In the genomic region with DNA sequence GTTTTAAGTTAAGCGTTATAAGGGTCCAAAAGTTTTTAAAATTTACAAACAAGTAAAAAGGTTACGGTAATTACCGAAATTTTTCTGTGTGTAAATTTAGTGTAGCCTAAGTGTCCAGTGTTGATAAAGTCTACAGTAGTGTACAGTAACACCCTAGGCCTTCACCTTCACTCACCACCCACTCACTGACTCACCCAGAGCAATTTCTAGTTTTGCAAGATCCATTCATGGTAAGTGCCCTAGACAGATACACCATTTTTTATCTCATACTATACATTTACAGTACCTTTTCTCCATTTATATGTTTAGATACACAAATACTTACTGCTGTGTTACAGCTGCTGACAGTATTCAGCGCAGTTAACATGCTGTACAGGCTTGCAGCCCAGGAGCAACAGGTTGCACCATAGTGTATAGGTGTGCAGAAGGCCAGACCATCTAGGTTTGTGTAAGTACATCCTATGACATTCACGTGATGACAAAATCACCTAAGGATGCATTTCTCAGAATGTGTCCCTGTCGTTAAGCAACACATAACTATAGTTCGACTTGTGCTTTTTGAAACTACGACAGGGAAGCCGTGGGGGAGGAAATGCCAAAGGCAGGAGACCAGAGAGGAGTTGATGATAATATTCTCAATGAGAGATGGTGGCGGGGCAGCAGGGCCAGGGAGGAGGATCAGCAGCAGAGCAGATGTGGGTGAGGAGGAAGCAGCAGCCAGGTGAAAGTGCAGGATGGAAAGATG, we compare ENCODE assay signal across 17 cellular contexts. TPM values are rescaled to one million over a fixed set of nuclear protein-coding genes. Genes with fewer than 3 reads are reported as not detected.
DNase-seq lines count a peak whose midpoint lies in the region; ATAC-seq and TF ChIP-seq lines count a peak whose summit lies in the region.
"Had no signal": no experiment of that assay in that cellular context is flagged by ENCODE, and none has a peak within 500 bp of the region (broad histone marks: within the 10 kb centered on the region; RNA-seq: fewer than 3 reads in every experiment).

No MANE protein-coding gene starts in this region.

- POLR2A ChIA-PET in AG04450 (lab: Yijun Ruan, JAX), result no interaction called here

- no peak overlapping the region for H3K27ac Mint-ChIP-seq in activated T-helper 17 cell treated with anti-CD3 and anti-CD28 coated beads, Interleukin-2, amount 50 U/mL, for 72 hours
- H3K27ac Mint-ChIP-seq: activated B cell treated with CpG ODN at 0.5 μM for 24 hours; dendritic cell treated with granulocyte-macrophage colony-stimulating factor and Interleukin-4, amounts not matched to agents 40 ng/mL and 50 ng/mL, for 4 days; nephron; stimulated activated naive CD8-positive, alpha-beta T cell treated with anti-CD3 and anti-CD28 coated beads, Interleukin-15, Interleukin-2, amounts not matched to agents 100 ng/mL and 50 ng/mL, for 24 hours had no signal

- H3K4me3 Mint-ChIP-seq in activated T-helper 17 cell treated with anti-CD3 and anti-CD28 coated beads, Interleukin-2, amount 50 U/mL, for 72 hours, result no peak overlapping the region
- H3K4me3 Mint-ChIP-seq: activated B cell treated with CpG ODN at 0.5 μM for 24 hours; dendritic cell treated with granulocyte-macrophage colony-stimulating factor and Interleukin-4, amounts not matched to agents 40 ng/mL and 50 ng/mL, for 4 days; nephron; stimulated activated naive CD8-positive, alpha-beta T cell treated with anti-CD3 and anti-CD28 coated beads, Interleukin-15, Interleukin-2, amounts not matched to agents 100 ng/mL and 50 ng/mL, for 24 hours had no signal

- H3K27me3 Mint-ChIP-seq in activated T-helper 17 cell treated with anti-CD3 and anti-CD28 coated beads, Interleukin-2, amount 50 U/mL, for 72 hours, result no peaks in the 10 kb centered on the region
- H3K27me3 Mint-ChIP-seq: activated B cell treated with CpG ODN at 0.5 μM for 24 hours; dendritic cell treated with granulocyte-macrophage colony-stimulating factor and Interleukin-4, amounts not matched to agents 40 ng/mL and 50 ng/mL, for 4 days; stimulated activated naive CD8-positive, alpha-beta T cell treated with anti-CD3 and anti-CD28 coated beads, Interleukin-15, Interleukin-2, amounts not matched to agents 100 ng/mL and 50 ng/mL, for 24 hours had no signal

- H3K27ac ChIP-seq in AG04450 (ENCODE audit: low read depth, low read length), result peak overlapping the region; percentile 34
- H3K27ac ChIP-seq: KMS-11 had no signal

- peaks cover 40% of the 10 kb centered on the region for H3K36me3 Mint-ChIP-seq in activated T-helper 17 cell treated with anti-CD3 and anti-CD28 coated beads, Interleukin-2, amount 50 U/mL, for 72 hours (ENCODE audit: low read depth)

- peak; percentile 45 for ATAC-seq in activated T-helper 17 cell treated with anti-CD3 and anti-CD28 coated beads, Interleukin-2, amount 50 U/mL, for 72 hours (replicated peaks)
- no peak for ATAC-seq in HG03571 (IDR thresholded peaks at IDR 0.05; ENCODE audit: unreplicated experiment)

- CTCF ChIA-PET in AG04450 (lab: Charles Lee), result no interaction called here

- no peak for TF ChIP-seq CTCF in AG04450 (IDR thresholded peaks at IDR 0.05; ENCODE audit: low read depth, low read length)

- no peaks in the 10 kb centered on the region for H3K27me3 ChIP-seq in AG04450 (ENCODE audit: control insufficient read depth, insufficient read depth, low read length)

- no peaks in the 10 kb centered on the region for H3K9me3 ChIP-seq in AG04450 (ENCODE audit: control insufficient read depth, insufficient read depth, low read length)

- peaks cover 30% of the 10 kb centered on the region for H3K4me1 Mint-ChIP-seq in activated T-helper 17 cell treated with anti-CD3 and anti-CD28 coated beads, Interleukin-2, amount 50 U/mL, for 72 hours

- no peaks in the 10 kb centered on the region for H3K9me3 Mint-ChIP-seq in activated T-helper 17 cell treated with anti-CD3 and anti-CD28 coated beads, Interleukin-2, amount 50 U/mL, for 72 hours
- H3K9me3 Mint-ChIP-seq: activated B cell treated with CpG ODN at 0.5 μM for 24 hours; dendritic cell treated with granulocyte-macrophage colony-stimulating factor and Interleukin-4, amounts not matched to agents 40 ng/mL and 50 ng/mL, for 4 days; nephron; stimulated activated naive CD8-positive, alpha-beta T cell treated with anti-CD3 and anti-CD28 coated beads, Interleukin-15, Interleukin-2, amounts not matched to agents 100 ng/mL and 50 ng/mL, for 24 hours had no signal

- no peak overlapping the region for H3K4me3 ChIP-seq in AG04450 (ENCODE audit: low read depth, low read length)

- DNase-seq in AG04450 (ENCODE audit: low read depth, low spot score) (no peak), GM03348 (ENCODE audit: low spot score) (peak; percentile 9), iris pigment epithelial cell (ENCODE audit: low read depth) (peak; percentile 85), DMS53 (lab: John Stamatoyannopoulos, UW) (no peak), SK-N-DZ (ENCODE audit: low spot score) (no peak), NAMALWA (ENCODE audit: low spot score) (no peak)
- DNase-seq: activated B cell treated with CpG ODN at 0.5 μM for 24 hours, amygdala, NCI-H146, OCI-M1, right cardiac atrium had no signal

RNA-seq across cellular contexts. Expression of gene PSMB7, which starts 48.6 kb away (rescaled TPM):
- 382 and 396 TPM in 2 replicates for polyA plus RNA-seq in AG04450 (2011; rRNA removed)
- 181 and 188 TPM in 2 replicates for polyA minus RNA-seq in AG04450 (2011; rRNA and poly(A)+ RNA removed)
- 100 to 1,000 TPM; 105 to 175 TPM for total RNA-seq in activated T-helper 17 cell treated with anti-CD3 and anti-CD28 coated beads, Interleukin-2, amount 50 U/mL, for 72 hours
- polyA plus RNA-seq in SK-N-DZ (2014; cell fraction: cytosol; rRNA removed), result 388 and 390 TPM in 2 replicates
- 169 and 238 TPM in 2 replicates for polyA plus RNA-seq in SK-N-DZ (2014; cell fraction: nucleus; rRNA removed)

Comparison
In these comparisons a context has a peak if more than half of its experiments do, and no peak if none do; other contexts are left out.
1. DNase-seq: peak in GM03348 (single experiment) and iris pigment epithelial cell (single experiment); none in AG04450 (single experiment), DMS53 (single experiment), SK-N-DZ (single experiment) and NAMALWA (single experiment).